In genomic region chr11:36449566-36450390, GRCh38 we compare ENCODE assay signal across 8 cellular contexts.
DNase-seq lines count a peak whose midpoint lies in the region; ATAC-seq, FAIRE-seq and TF ChIP-seq lines count a peak whose summit lies in the region.

No MANE protein-coding gene starts in this region.

- H3K4me1 Mint-ChIP-seq in astrocyte (ENCODE audit: low read depth, unreplicated experiment) (peaks cover 39% of the 10 kb centered on the region), nephron progenitor cell (peaks cover 74% of the 10 kb centered on the region)

- peak; percentile 23 for FAIRE-seq in astrocyte (lab: Jason Lieb, UNC)

- no peaks in the 10 kb centered on the region for H3K9me3 ChIP-seq in astrocyte (ENCODE audit: insufficient read depth, low read depth, low read length)

- H3K36me3 Mint-ChIP-seq in astrocyte (ENCODE audit: low read depth, unreplicated experiment) (peaks cover 64% of the 10 kb centered on the region), nephron progenitor cell (ENCODE audit: low read depth) (peaks cover 35% of the 10 kb centered on the region)

- H3K27me3 Mint-ChIP-seq in astrocyte (ENCODE audit: low read depth, unreplicated experiment), result no peaks in the 10 kb centered on the region
- peaks cover 5% of the 10 kb centered on the region for H3K27me3 Mint-ChIP-seq in nephron progenitor cell (ENCODE audit: low read depth, poor library complexity)

- peak; percentile 69 for ATAC-seq in GM18907 (IDR thresholded peaks at IDR 0.05; ENCODE audit: unreplicated experiment)
- ATAC-seq in HG02973 (IDR thresholded peaks at IDR 0.05; ENCODE audit: unreplicated experiment), result peak; percentile 62
- no peak for ATAC-seq in GM18873 (IDR thresholded peaks at IDR 0.05; ENCODE audit: low FRiP score, unreplicated experiment)

- DNase-seq in astrocyte (ENCODE audit: low read depth) (no peak), nephron progenitor cell (no peak), mesenteric fat pad (ENCODE audit: low spot score) (no peak), amniotic stem cell (lab: John Stamatoyannopoulos, UW) (no peak), HUDEP-2 (lab: John Stamatoyannopoulos, UW; ENCODE audit: unreplicated experiment in 76 of 76) (no peak)

- H4K20me1 ChIP-seq in astrocyte (ENCODE audit: insufficient read depth, low read length), result no peaks in the 10 kb centered on the region

- H3K4me3 Mint-ChIP-seq in astrocyte (ENCODE audit: unreplicated experiment) (no peak overlapping the region), nephron progenitor cell (no peak overlapping the region)

- H3K36me3 ChIP-seq in astrocyte (ENCODE audit: insufficient read depth, low read length), result peaks cover 10% of the 10 kb centered on the region

- H3K27ac Mint-ChIP-seq in astrocyte (ENCODE audit: unreplicated experiment), result no peak overlapping the region
- peak overlapping the region; percentile 70 for H3K27ac Mint-ChIP-seq in nephron progenitor cell

- H3K9me3 Mint-ChIP-seq in astrocyte (ENCODE audit: unreplicated experiment), result no peaks in the 10 kb centered on the region
- H3K9me3 Mint-ChIP-seq in nephron progenitor cell, result no peaks in the 10 kb centered on the region

- H3K4me2 ChIP-seq in astrocyte (ENCODE audit: low read length), result peak overlapping the region; percentile 51

- H3K27me3 ChIP-seq in astrocyte (ENCODE audit: insufficient read depth, low read length), result no peaks in the 10 kb centered on the region

- peaks cover 27% of the 10 kb centered on the region for H3K4me1 ChIP-seq in astrocyte (ENCODE audit: insufficient read depth, low read length)

- H3K9ac ChIP-seq in astrocyte (ENCODE audit: low read length), result no peak overlapping the region

- no peaks in the 10 kb centered on the region for H3K79me2 ChIP-seq in astrocyte (ENCODE audit: insufficient read depth, low read length)

- TF ChIP-seq CTCF in astrocyte (IDR thresholded peaks at IDR 0.05; ENCODE audit: insufficient read depth, low read depth, low read length), result no peak
- no peak for TF ChIP-seq CTCF in nephron progenitor cell (IDR thresholded peaks at IDR 0.05)

- no peak overlapping the region for H2AFZ ChIP-seq in astrocyte (ENCODE audit: low read depth, low read length)

- no peak overlapping the region for H3K4me3 ChIP-seq in astrocyte (ENCODE audit: insufficient read depth, low read depth, low read length)

- no peak overlapping the region for H3K27ac ChIP-seq in astrocyte (ENCODE audit: low read depth, low read length)
